In the genomic region with DNA sequence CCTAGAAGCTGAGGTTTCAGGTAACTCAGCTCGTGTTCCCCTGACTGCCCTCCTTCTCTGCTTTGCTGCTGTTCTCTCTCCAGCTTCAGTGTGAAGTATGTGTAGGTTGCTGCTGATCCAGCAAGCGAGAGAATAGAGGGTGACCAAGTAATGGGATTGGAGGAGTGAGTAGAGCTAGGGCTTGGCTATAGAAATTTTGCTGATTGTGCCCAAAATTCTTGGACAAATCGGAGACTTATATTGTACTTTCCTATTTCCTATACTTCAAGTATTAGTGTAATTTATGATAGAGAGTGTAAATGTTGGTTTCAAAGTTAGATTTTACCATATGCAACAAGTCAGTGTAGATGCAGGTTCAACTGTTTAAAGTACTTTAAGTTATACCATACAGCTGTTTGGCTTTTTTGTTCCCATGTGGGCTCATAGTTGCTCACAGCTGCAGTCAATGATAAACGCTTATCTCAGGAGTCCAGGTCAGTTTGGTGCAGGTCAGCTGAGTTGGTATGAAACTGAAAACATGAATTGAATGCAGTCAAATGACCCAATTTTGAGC, we compare ENCODE assay signal across 1 cellular context.
TF ChIP-seq lines count a peak whose summit lies in the region.

No MANE protein-coding gene starts in this region.

TF ChIP-seq in K562, 482 proteins besides CTCF, POLR2A, EP300 and RAD21 (continued from another document and continues in another):
- TF ChIP-seq, protein P1, sequence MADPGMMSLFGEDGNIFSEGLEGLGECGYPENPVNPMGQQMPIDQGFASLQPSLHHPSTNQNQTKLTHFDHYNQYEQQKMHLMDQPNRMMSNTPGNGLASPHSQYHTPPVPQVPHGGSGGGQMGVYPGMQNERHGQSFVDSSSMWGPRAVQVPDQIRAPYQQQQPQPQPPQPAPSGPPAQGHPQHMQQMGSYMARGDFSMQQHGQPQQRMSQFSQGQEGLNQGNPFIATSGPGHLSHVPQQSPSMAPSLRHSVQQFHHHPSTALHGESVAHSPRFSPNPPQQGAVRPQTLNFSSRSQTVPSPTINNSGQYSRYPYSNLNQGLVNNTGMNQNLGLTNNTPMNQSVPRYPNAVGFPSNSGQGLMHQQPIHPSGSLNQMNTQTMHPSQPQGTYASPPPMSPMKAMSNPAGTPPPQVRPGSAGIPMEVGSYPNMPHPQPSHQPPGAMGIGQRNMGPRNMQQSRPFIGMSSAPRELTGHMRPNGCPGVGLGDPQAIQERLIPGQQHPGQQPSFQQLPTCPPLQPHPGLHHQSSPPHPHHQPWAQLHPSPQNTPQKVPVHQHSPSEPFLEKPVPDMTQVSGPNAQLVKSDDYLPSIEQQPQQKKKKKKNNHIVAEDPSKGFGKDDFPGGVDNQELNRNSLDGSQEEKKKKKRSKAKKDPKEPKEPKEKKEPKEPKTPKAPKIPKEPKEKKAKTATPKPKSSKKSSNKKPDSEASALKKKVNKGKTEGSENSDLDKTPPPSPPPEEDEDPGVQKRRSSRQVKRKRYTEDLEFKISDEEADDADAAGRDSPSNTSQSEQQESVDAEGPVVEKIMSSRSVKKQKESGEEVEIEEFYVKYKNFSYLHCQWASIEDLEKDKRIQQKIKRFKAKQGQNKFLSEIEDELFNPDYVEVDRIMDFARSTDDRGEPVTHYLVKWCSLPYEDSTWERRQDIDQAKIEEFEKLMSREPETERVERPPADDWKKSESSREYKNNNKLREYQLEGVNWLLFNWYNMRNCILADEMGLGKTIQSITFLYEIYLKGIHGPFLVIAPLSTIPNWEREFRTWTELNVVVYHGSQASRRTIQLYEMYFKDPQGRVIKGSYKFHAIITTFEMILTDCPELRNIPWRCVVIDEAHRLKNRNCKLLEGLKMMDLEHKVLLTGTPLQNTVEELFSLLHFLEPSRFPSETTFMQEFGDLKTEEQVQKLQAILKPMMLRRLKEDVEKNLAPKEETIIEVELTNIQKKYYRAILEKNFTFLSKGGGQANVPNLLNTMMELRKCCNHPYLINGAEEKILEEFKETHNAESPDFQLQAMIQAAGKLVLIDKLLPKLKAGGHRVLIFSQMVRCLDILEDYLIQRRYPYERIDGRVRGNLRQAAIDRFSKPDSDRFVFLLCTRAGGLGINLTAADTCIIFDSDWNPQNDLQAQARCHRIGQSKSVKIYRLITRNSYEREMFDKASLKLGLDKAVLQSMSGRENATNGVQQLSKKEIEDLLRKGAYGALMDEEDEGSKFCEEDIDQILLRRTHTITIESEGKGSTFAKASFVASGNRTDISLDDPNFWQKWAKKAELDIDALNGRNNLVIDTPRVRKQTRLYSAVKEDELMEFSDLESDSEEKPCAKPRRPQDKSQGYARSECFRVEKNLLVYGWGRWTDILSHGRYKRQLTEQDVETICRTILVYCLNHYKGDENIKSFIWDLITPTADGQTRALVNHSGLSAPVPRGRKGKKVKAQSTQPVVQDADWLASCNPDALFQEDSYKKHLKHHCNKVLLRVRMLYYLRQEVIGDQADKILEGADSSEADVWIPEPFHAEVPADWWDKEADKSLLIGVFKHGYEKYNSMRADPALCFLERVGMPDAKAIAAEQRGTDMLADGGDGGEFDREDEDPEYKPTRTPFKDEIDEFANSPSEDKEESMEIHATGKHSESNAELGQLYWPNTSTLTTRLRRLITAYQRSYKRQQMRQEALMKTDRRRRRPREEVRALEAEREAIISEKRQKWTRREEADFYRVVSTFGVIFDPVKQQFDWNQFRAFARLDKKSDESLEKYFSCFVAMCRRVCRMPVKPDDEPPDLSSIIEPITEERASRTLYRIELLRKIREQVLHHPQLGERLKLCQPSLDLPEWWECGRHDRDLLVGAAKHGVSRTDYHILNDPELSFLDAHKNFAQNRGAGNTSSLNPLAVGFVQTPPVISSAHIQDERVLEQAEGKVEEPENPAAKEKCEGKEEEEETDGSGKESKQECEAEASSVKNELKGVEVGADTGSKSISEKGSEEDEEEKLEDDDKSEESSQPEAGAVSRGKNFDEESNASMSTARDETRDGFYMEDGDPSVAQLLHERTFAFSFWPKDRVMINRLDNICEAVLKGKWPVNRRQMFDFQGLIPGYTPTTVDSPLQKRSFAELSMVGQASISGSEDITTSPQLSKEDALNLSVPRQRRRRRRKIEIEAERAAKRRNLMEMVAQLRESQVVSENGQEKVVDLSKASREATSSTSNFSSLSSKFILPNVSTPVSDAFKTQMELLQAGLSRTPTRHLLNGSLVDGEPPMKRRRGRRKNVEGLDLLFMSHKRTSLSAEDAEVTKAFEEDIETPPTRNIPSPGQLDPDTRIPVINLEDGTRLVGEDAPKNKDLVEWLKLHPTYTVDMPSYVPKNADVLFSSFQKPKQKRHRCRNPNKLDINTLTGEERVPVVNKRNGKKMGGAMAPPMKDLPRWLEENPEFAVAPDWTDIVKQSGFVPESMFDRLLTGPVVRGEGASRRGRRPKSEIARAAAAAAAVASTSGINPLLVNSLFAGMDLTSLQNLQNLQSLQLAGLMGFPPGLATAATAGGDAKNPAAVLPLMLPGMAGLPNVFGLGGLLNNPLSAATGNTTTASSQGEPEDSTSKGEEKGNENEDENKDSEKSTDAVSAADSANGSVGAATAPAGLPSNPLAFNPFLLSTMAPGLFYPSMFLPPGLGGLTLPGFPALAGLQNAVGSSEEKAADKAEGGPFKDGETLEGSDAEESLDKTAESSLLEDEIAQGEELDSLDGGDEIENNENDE (IDR thresholded peaks at IDR 0.05; ENCODE audit: low read depth, low read length): peak; percentile 47
- TF ChIP-seq CBX3 (IDR thresholded peaks at IDR 0.05; ENCODE audit: borderline replicate concordance in 1 of 2, low read length in 2 of 2) (peak in 1 of 2 experiments; percentile 94; a peak in 2 of 3 replicates), RAD51 (IDR thresholded peaks at IDR 0.05; ENCODE audit: borderline replicate concordance, low read depth) (peak; percentile 51; the same call in 1 of the 2 replicates), GATA2 (CRISPR knock-in tag; IDR thresholded peaks at IDR 0.05) (peak; percentile 97), NRF1 (conservative IDR thresholded peaks at IDR 0.05 in 1 of 2, IDR thresholded peaks at IDR 0.05 in 1 of 2) (no peak), ZBTB9 (CRISPR knock-in tag; IDR thresholded peaks at IDR 0.05) (peak; percentile 61; the same call in 1 of the 2 replicates), CBX5 (IDR thresholded peaks at IDR 0.05; ENCODE audit: borderline replicate concordance, low read depth) (no peak), BHLHE40 (IDR thresholded peaks at IDR 0.05; ENCODE audit: low read length) (peak; percentile 87), MYNN (IDR thresholded peaks at IDR 0.05) (peak; percentile 94), MYNN (CRISPR knock-in tag; IDR thresholded peaks at IDR 0.05) (no peak), SOX6 (IDR thresholded peaks at IDR 0.05) (peak; percentile 96), RBFOX2 (IDR thresholded peaks at IDR 0.05; ENCODE audit: low read depth, low read length) (no peak), STAT6 (CRISPR knock-in tag; IDR thresholded peaks at IDR 0.05) (no peak), NCOA1 (IDR thresholded peaks at IDR 0.05; ENCODE audit: low read depth) (peak; percentile 90), AFF1 (IDR thresholded peaks at IDR 0.05; ENCODE audit: low read depth in 1 of 2, partially characterized antibody in 2 of 2) (peak in 1 of 2 experiments; percentile 90), STAT5A (IDR thresholded peaks at IDR 0.05; ENCODE audit: borderline replicate concordance, low read length) (peak; percentile 98), ZNF696 (CRISPR knock-in tag; conservative IDR thresholded peaks at IDR 0.05) (no peak), MCM5 (IDR thresholded peaks at IDR 0.05; ENCODE audit: low read depth) (no peak), KLF6 (CRISPR knock-in tag; IDR thresholded peaks at IDR 0.05; ENCODE audit: borderline replicate concordance) (0 out of 2 replicates have a peak, but pooled peaks have one; percentile 37), L3MBTL2 (IDR thresholded peaks at IDR 0.05) (peak; percentile 45; the same call in 1 of the 2 replicates), ZNF436 (CRISPR knock-in tag; IDR thresholded peaks at IDR 0.05) (no peak), MAZ (CRISPR knock-in tag; conservative IDR thresholded peaks at IDR 0.05 in 1 of 2, IDR thresholded peaks at IDR 0.05 in 1 of 2) (peak in 1 of 2 experiments; percentile 48; a peak in 1 of 4 replicates), TARDBP (IDR thresholded peaks at IDR 0.05) (peak; percentile 94; the same call in 1 of the 2 replicates), CREB1 (IDR thresholded peaks at IDR 0.05) (peak; percentile 72; the same call in 1 of the 2 replicates), CREB1 (CRISPR knock-in tag; IDR thresholded peaks at IDR 0.05) (no peak), JUN (IDR thresholded peaks at IDR 0.05; ENCODE audit: borderline replicate concordance, low read depth, low read length) (peak; percentile 61; the same call in 1 of the 2 replicates), JUN (CRISPR knock-in tag; IDR thresholded peaks at IDR 0.05; ENCODE audit: borderline replicate concordance) (no peak), FOXJ2 (tag; IDR thresholded peaks at IDR 0.05) (peak; percentile 95), NELFE (IDR thresholded peaks at IDR 0.05; ENCODE audit: insufficient read depth, insufficient read length) (no peak), CREB5 (CRISPR knock-in tag; IDR thresholded peaks at IDR 0.05) (no peak), FOXM1 (IDR thresholded peaks at IDR 0.05; ENCODE audit: low read depth) (peak; percentile 97), FOXM1 (CRISPR knock-in tag; IDR thresholded peaks at IDR 0.05; ENCODE audit: low read depth) (no peak)
- TF ChIP-seq, protein P2, sequence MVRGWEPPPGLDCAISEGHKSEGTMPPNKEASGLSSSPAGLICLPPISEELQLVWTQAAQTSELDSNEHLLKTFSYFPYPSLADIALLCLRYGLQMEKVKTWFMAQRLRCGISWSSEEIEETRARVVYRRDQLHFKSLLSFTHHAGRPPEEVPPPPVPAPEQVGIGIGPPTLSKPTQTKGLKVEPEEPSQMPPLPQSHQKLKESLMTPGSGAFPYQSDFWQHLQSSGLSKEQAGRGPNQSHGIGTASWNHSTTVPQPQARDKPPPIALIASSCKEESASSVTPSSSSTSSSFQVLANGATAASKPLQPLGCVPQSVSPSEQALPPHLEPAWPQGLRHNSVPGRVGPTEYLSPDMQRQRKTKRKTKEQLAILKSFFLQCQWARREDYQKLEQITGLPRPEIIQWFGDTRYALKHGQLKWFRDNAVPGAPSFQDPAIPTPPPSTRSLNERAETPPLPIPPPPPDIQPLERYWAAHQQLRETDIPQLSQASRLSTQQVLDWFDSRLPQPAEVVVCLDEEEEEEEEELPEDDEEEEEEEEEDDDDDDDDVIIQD (CRISPR knock-in tag; IDR thresholded peaks at IDR 0.05): no peak
